ENCODE assay signal across 34 cellular contexts in genomic region chr12:8075935-8076334, GRCh38. TPM values are rescaled to one million over a fixed set of nuclear protein-coding genes. Genes with fewer than 3 reads are reported as not detected.
"Had no signal": no experiment of that assay in that cellular context is flagged by ENCODE, and none has a peak within 500 bp of the region (broad histone marks: within the 10 kb centered on the region; RNA-seq: fewer than 3 reads in every experiment).

No MANE protein-coding gene starts in this region.

- H3K27ac Mint-ChIP-seq: activated CD4-positive, alpha-beta memory T cell treated with anti-CD3 and anti-CD28 coated beads for 36 hours; activated CD4-positive, alpha-beta T cell treated with anti-CD3 and anti-CD28 coated beads for 36 hours; activated CD4-positive, alpha-beta T cell treated with anti-CD3 and anti-CD28 coated beads, Interleukin-2, amount 10 ng/mL, durations not matched to agents 24 days and 14 days; activated CD8-positive, alpha-beta memory T cell treated with anti-CD3 and anti-CD28 coated beads, Interleukin-2, amount 10 ng/mL, durations not matched to agents 7 days and 5 days; activated CD8-positive, alpha-beta T cell treated with anti-CD3 and anti-CD28 coated beads, Interleukin-2, amount 10 ng/mL, durations not matched to agents 7 days and 5 days; activated naive CD4-positive, alpha-beta T cell treated with anti-CD3 and anti-CD28 coated beads for 36 hours; activated naive CD4-positive, alpha-beta T cell treated with anti-CD3 and anti-CD28 coated beads, Interleukin-2, amount 50 U/mL, for 24 hours; activated naive CD8-positive, alpha-beta T cell treated with anti-CD3 and anti-CD28 coated beads for 36 hours; activated naive CD8-positive, alpha-beta T cell treated with anti-CD3 and anti-CD28 coated beads, Interleukin-2, amount 50 U/mL, for 24 hours; activated T-helper 1 cell treated with anti-CD3 and anti-CD28 coated beads, Interleukin-12 subunit alpha, Interleukin-12 subunit beta, Interleukin-2, Interleukin-4 antibody, amounts not matched to agents 30 ng/mL and 10 ng/mL and 1 ng/mL, durations not matched to agents 14 hours and 24 hours and 36 hours; activated T-helper 2 cell treated with anti-CD3 and anti-CD28 coated beads, Interferon-gamma antibody, Interleukin-2, Interleukin-4, amounts not matched to agents 10 μg/mL and 5 μg/mL and 100 μg/mL, durations not matched to agents 14 hours and 24 hours and 36 hours had no signal

- H3K4me3 Mint-ChIP-seq: activated CD4-positive, alpha-beta memory T cell treated with anti-CD3 and anti-CD28 coated beads for 36 hours; activated CD4-positive, alpha-beta T cell treated with anti-CD3 and anti-CD28 coated beads for 36 hours; activated CD4-positive, alpha-beta T cell treated with anti-CD3 and anti-CD28 coated beads, Interleukin-2, amount 10 ng/mL, durations not matched to agents 24 days and 14 days; activated CD8-positive, alpha-beta memory T cell treated with anti-CD3 and anti-CD28 coated beads, Interleukin-2, amount 10 ng/mL, durations not matched to agents 7 days and 5 days; activated CD8-positive, alpha-beta T cell treated with anti-CD3 and anti-CD28 coated beads, Interleukin-2, amount 10 ng/mL, durations not matched to agents 7 days and 5 days; activated naive CD4-positive, alpha-beta T cell treated with anti-CD3 and anti-CD28 coated beads for 36 hours; activated naive CD4-positive, alpha-beta T cell treated with anti-CD3 and anti-CD28 coated beads, Interleukin-2, amount 50 U/mL, for 24 hours; activated naive CD8-positive, alpha-beta T cell treated with anti-CD3 and anti-CD28 coated beads for 36 hours; activated naive CD8-positive, alpha-beta T cell treated with anti-CD3 and anti-CD28 coated beads, Interleukin-2, amount 50 U/mL, for 24 hours; activated T-helper 1 cell treated with anti-CD3 and anti-CD28 coated beads, Interleukin-12 subunit alpha, Interleukin-12 subunit beta, Interleukin-2, Interleukin-4 antibody, amounts not matched to agents 30 ng/mL and 10 ng/mL and 1 ng/mL, durations not matched to agents 14 hours and 24 hours and 36 hours had no signal

- H3K36me3 Mint-ChIP-seq: activated CD4-positive, alpha-beta memory T cell treated with anti-CD3 and anti-CD28 coated beads for 36 hours; activated CD8-positive, alpha-beta memory T cell treated with anti-CD3 and anti-CD28 coated beads, Interleukin-2, amount 10 ng/mL, durations not matched to agents 7 days and 5 days; activated naive CD4-positive, alpha-beta T cell treated with anti-CD3 and anti-CD28 coated beads, Interleukin-2, amount 50 U/mL, for 24 hours; activated naive CD8-positive, alpha-beta T cell treated with anti-CD3 and anti-CD28 coated beads for 36 hours had no signal

- ATAC-seq: activated CD4-positive, alpha-beta T cell treated with anti-CD3 and anti-CD28 coated beads for 36 hours; activated CD8-positive, alpha-beta memory T cell treated with anti-CD3 and anti-CD28 coated beads, Interleukin-2, amount 10 ng/mL, durations not matched to agents 7 days and 5 days; activated CD8-positive, alpha-beta T cell treated with anti-CD3 and anti-CD28 coated beads, Interleukin-2, amount 10 ng/mL, durations not matched to agents 7 days and 5 days; activated naive CD8-positive, alpha-beta T cell treated with anti-CD3 and anti-CD28 coated beads, Interleukin-2, amount 50 U/mL, for 24 hours; body of pancreas; esophagus mucosa; gastrocnemius medialis; heart left ventricle had no signal

- H3K4me3 ChIP-seq: adrenal gland, body of pancreas, gastrocnemius medialis, heart left ventricle had no signal

- H3K27me3 ChIP-seq: adrenal gland, body of pancreas had no signal

- H3K9me3 ChIP-seq: adrenal gland, body of pancreas, gastrocnemius medialis, heart left ventricle had no signal

- DNase-seq: activated CD4-positive, alpha-beta memory T cell treated with anti-CD3 and anti-CD28 coated beads for 36 hours; activated CD4-positive, alpha-beta T cell treated with anti-CD3 and anti-CD28 coated beads for 36 hours; activated CD4-positive, alpha-beta T cell treated with anti-CD3 and anti-CD28 coated beads, Interleukin-2, amount 10 ng/mL, durations not matched to agents 24 days and 14 days; activated CD4-positive, CD25-positive, alpha-beta regulatory T cell; activated CD4-positive, CD25-positive, alpha-beta regulatory T cell treated with anti-CD3 and anti-CD28 coated beads, Interleukin-2, amount 50 U/mL, for 72 hours; activated CD8-positive, alpha-beta memory T cell treated with anti-CD3 and anti-CD28 coated beads, Interleukin-2, amount 10 ng/mL, durations not matched to agents 7 days and 5 days; activated CD8-positive, alpha-beta memory T cell treated with anti-CD3 and anti-CD28 coated beads, Interleukin-2, amount 50 U/mL, for 4 hours; activated CD8-positive, alpha-beta T cell treated with anti-CD3 and anti-CD28 coated beads, Interleukin-2, amount 10 ng/mL, durations not matched to agents 7 days and 5 days; activated effector memory CD4-positive, alpha-beta T cell treated with anti-CD3 and anti-CD28 coated beads, Interleukin-2, amount 50 U/mL, for 16 hours; activated naive CD4-positive, alpha-beta T cell treated with anti-CD3 and anti-CD28 coated beads for 36 hours; activated naive CD8-positive, alpha-beta T cell treated with anti-CD3 and anti-CD28 coated beads for 36 hours; activated naive CD8-positive, alpha-beta T cell treated with anti-CD3 and anti-CD28 coated beads, Interleukin-2, amount 50 U/mL, for 24 hours; activated T-cell treated with anti-CD3 and anti-CD28 coated beads, Interleukin-2, amount 50 U/mL, for 1 hour; activated T-cell treated with anti-CD3 and anti-CD28 coated beads, Interleukin-2, amount 50 U/mL, for 48 hours; adrenal gland; amygdala; aorta; body of pancreas; caudate nucleus; effector CD8-positive, alpha-beta T cell; foreskin fibroblast; gastrocnemius medialis; glutamatergic neuron; heart left ventricle; T-helper 2 cell had no signal

- FAIRE-seq: colon, endometrium, endothelial cell of umbilical vein had no signal

- H3K27ac ChIP-seq: adrenal gland, body of pancreas, gastrocnemius medialis, heart left ventricle had no signal

- H3K27me3 Mint-ChIP-seq: activated CD4-positive, alpha-beta memory T cell treated with anti-CD3 and anti-CD28 coated beads for 36 hours; activated CD4-positive, alpha-beta T cell treated with anti-CD3 and anti-CD28 coated beads for 36 hours; activated CD8-positive, alpha-beta memory T cell treated with anti-CD3 and anti-CD28 coated beads, Interleukin-2, amount 10 ng/mL, durations not matched to agents 7 days and 5 days; activated naive CD4-positive, alpha-beta T cell treated with anti-CD3 and anti-CD28 coated beads, Interleukin-2, amount 50 U/mL, for 24 hours; activated naive CD8-positive, alpha-beta T cell treated with anti-CD3 and anti-CD28 coated beads for 36 hours; activated naive CD8-positive, alpha-beta T cell treated with anti-CD3 and anti-CD28 coated beads, Interleukin-2, amount 50 U/mL, for 24 hours had no signal

- H3K9me3 Mint-ChIP-seq: activated CD4-positive, alpha-beta memory T cell treated with anti-CD3 and anti-CD28 coated beads for 36 hours; activated CD4-positive, alpha-beta T cell treated with anti-CD3 and anti-CD28 coated beads, Interleukin-2, amount 10 ng/mL, durations not matched to agents 24 days and 14 days; activated naive CD4-positive, alpha-beta T cell treated with anti-CD3 and anti-CD28 coated beads for 36 hours; activated naive CD4-positive, alpha-beta T cell treated with anti-CD3 and anti-CD28 coated beads, Interleukin-2, amount 50 U/mL, for 24 hours; activated naive CD8-positive, alpha-beta T cell treated with anti-CD3 and anti-CD28 coated beads for 36 hours; activated naive CD8-positive, alpha-beta T cell treated with anti-CD3 and anti-CD28 coated beads, Interleukin-2, amount 50 U/mL, for 24 hours; activated T-helper 1 cell treated with anti-CD3 and anti-CD28 coated beads, Interleukin-12 subunit alpha, Interleukin-12 subunit beta, Interleukin-2, Interleukin-4 antibody, amounts not matched to agents 30 ng/mL and 10 ng/mL and 1 ng/mL, durations not matched to agents 14 hours and 24 hours and 36 hours; activated T-helper 2 cell treated with anti-CD3 and anti-CD28 coated beads, Interferon-gamma antibody, Interleukin-2, Interleukin-4, amounts not matched to agents 10 μg/mL and 5 μg/mL and 100 μg/mL, durations not matched to agents 14 hours and 24 hours and 36 hours had no signal

- H3K36me3 ChIP-seq: adrenal gland, gastrocnemius medialis, heart left ventricle had no signal

RNA-seq across cellular contexts. Expression of gene C3AR1, which starts 9.8 kb away (rescaled TPM):
- total RNA-seq: epithelial cell of proximal tubule had no signal

RNA-seq across cellular contexts. Expression of gene CLEC4A, which starts 47.5 kb away (rescaled TPM):
- total RNA-seq: activated CD4-positive, alpha-beta T cell treated with anti-CD3 and anti-CD28 coated beads for 36 hours; dermis microvascular lymphatic vessel endothelial cell; epithelial cell of proximal tubule; gastrocnemius medialis had no signal
